In genomic region chr1:113208425-113208824, GRCh38 we compare ENCODE assay signal across 5 cellular contexts.
DNase-seq lines count a peak whose midpoint lies in the region; ATAC-seq and TF ChIP-seq lines count a peak whose summit lies in the region.
"Not testable (repeated sequence)": the region's sequence is repeated elsewhere in the genome, so short reads cannot be mapped to it uniquely, and the experiment has no call there.

No MANE protein-coding gene starts in this region.

- H3K14ac ChIP-seq in trophoblast cell (ENCODE audit: low read length) = not testable (repeated sequence)

- not testable (repeated sequence) for H4K20me1 ChIP-seq in PC-3 (ENCODE audit: low read length)

- POLR2A ChIA-PET in PC-3 (lab: Charles Lee; ENCODE audit: unreplicated experiment) = not testable (repeated sequence)

- not testable (repeated sequence) for H3K9me3 ChIP-seq in PC-3 (ENCODE audit: low read length); colonic mucosa; lower lobe of right lung; trophoblast cell (ENCODE audit: insufficient read depth, low read depth, low read length); transverse colon

- not testable (repeated sequence) for H4K12ac ChIP-seq in trophoblast cell (ENCODE audit: low read depth, low read length)

- not testable (repeated sequence) for H3K4me3 ChIP-seq in PC-3 (ENCODE audit: low read length); colonic mucosa; lower lobe of right lung; trophoblast cell (ENCODE audit: low read depth, low read length); transverse colon

- not testable (repeated sequence) for H2AK5ac ChIP-seq in trophoblast cell (ENCODE audit: low read length)

- not testable (repeated sequence) for H3K27ac ChIP-seq in PC-3 (ENCODE audit: low read length); trophoblast cell (ENCODE audit: low read depth, low read length)
- H3K27ac ChIP-seq in colonic mucosa (peak overlapping the region; percentile 85), lower lobe of right lung (peak overlapping the region; percentile 46), transverse colon (peak overlapping the region; percentile 82 to 89 (median 86))

- not testable (repeated sequence) for H3K23ac ChIP-seq in trophoblast cell (ENCODE audit: low read length)

- H3K4me2 ChIP-seq in PC-3 (ENCODE audit: low read length) = peak overlapping the region; percentile 46; the same call in 1 of the 2 replicates
- H3K4me2 ChIP-seq in trophoblast cell (ENCODE audit: low read length) = not testable (repeated sequence)

- H3K36me3 ChIP-seq in PC-3 (ENCODE audit: low read depth, low read length); colonic mucosa; lower lobe of right lung; trophoblast cell (ENCODE audit: control insufficient read depth in 1 of 2, insufficient read depth in 2 of 2, low read length in 2 of 2); transverse colon: not testable (repeated sequence)

- not testable (repeated sequence) for TF ChIP-seq POLR2A in transverse colon (IDR thresholded peaks at IDR 0.05)

- not testable (repeated sequence) for H2BK5ac ChIP-seq in trophoblast cell (ENCODE audit: low read depth, low read length, poor library complexity)

- in situ Hi-C loops in transverse colon (cut with MboI; ENCODE audit: low pct_ligation_motif_present in 1 of 4, low pct_unique_long_range_greater_than_20kb in 1 of 4, low sequenced_read_pairs in 3 of 4) = not testable (repeated sequence)

- not testable (repeated sequence) for H3K9me2 ChIP-seq in PC-3 (replicated peaks; ENCODE audit: low read length)

- not testable (repeated sequence) for H3K18ac ChIP-seq in trophoblast cell (ENCODE audit: low read length)

- H3K4me1 ChIP-seq in PC-3 (ENCODE audit: insufficient read depth, low read length); colonic mucosa: not testable (repeated sequence)
- H3K4me1 ChIP-seq in lower lobe of right lung (peaks cover 15% of the 10 kb centered on the region), trophoblast cell (ENCODE audit: control insufficient read depth in 1 of 2, insufficient read depth in 2 of 2, low read length in 2 of 2) (peaks cover 32 to 34% of the 10 kb centered on the region in 2 experiments), transverse colon (peaks cover 12 to 37% (median 29%) of the 10 kb centered on the region in 4 donors)

- H4K91ac ChIP-seq in trophoblast cell (ENCODE audit: low read depth, low read length) = peak overlapping the region; percentile 59

- not testable (repeated sequence) for H3K9ac ChIP-seq in PC-3 (ENCODE audit: low read length); trophoblast cell (ENCODE audit: low read length)
- H3K9ac ChIP-seq in colonic mucosa (ENCODE audit: low read depth in 2 of 2, low read length in 2 of 2) = peak overlapping the region in 1 of 2 donors; percentile 15

- TF ChIP-seq CTCF in PC-3 (conservative IDR thresholded peaks at IDR 0.05; ENCODE audit: low read depth, low read length); colonic mucosa (IDR thresholded peaks at IDR 0.05); lower lobe of right lung (IDR thresholded peaks at IDR 0.05); transverse colon (IDR thresholded peaks at IDR 0.05): not testable (repeated sequence)

- ATAC-seq in PC-3, lower lobe of right lung: not testable (repeated sequence)

- peak overlapping the region; percentile 20 for H2BK120ac ChIP-seq in trophoblast cell (ENCODE audit: insufficient read depth, low read length, poor library complexity)

- WGBS in trophoblast cell (ENCODE audit: extremely low coverage, insufficient coverage, insufficient read length) = no CpG with 5 or more reads among the region's 9 CpGs
- WGBS in transverse colon (ENCODE audit: low coverage in 1 of 2), 2 donors = 66 to 100% methylated on average over 1 to 9 of the region's 9 CpGs

- intact Hi-C loops in PC-3 (cut with micrococcal nuclease); colonic mucosa (cut with DNase I); lower lobe of right lung (cut with DNase I); transverse colon (cut with DNase I; ENCODE audit: low total_unique reads): not testable (repeated sequence)

- H2BK12ac ChIP-seq in trophoblast cell (ENCODE audit: low read length) = peak overlapping the region; percentile 59

- H4K8ac ChIP-seq in trophoblast cell (ENCODE audit: low read depth, low read length) = not testable (repeated sequence)

- not testable (repeated sequence) for H3K4ac ChIP-seq in trophoblast cell (ENCODE audit: low read depth, low read length)

- H3K27me3 ChIP-seq in PC-3 (ENCODE audit: low read length); colonic mucosa; lower lobe of right lung (ENCODE audit: low read depth); trophoblast cell (ENCODE audit: insufficient read depth, low read length); transverse colon: not testable (repeated sequence)

- H3K79me1 ChIP-seq in trophoblast cell (ENCODE audit: low read length) = peaks cover 17% of the 10 kb centered on the region

- CTCF ChIA-PET in PC-3 (lab: Charles Lee) = not testable (repeated sequence)

- not testable (repeated sequence) for TF ChIP-seq EP300 in transverse colon (IDR thresholded peaks at IDR 0.05; ENCODE audit: low read depth)

- H3K79me2 ChIP-seq in PC-3 (ENCODE audit: low read length); trophoblast cell (ENCODE audit: control insufficient read depth, insufficient read depth, low read length, poor library complexity): not testable (repeated sequence)

- not testable (repeated sequence) for DNase-seq in PC-3, lower lobe of right lung, trophoblast cell
- DNase-seq in colonic mucosa = peak; percentile 81
- DNase-seq in transverse colon = peak; percentile 77

- peak overlapping the region; percentile 47 for H2AFZ ChIP-seq in PC-3 (ENCODE audit: low read length)
- H2AFZ ChIP-seq in trophoblast cell (ENCODE audit: insufficient read depth, low read length, poor library complexity) = not testable (repeated sequence)

- not testable (repeated sequence) for H3F3A ChIP-seq in PC-3 (ENCODE audit: low read length, unreplicated experiment)

- not testable (repeated sequence) for BruUV-seq in PC-3 (replicated peaks; lab: Mats Ljungman, UMichigan)
